In the genomic region with DNA sequence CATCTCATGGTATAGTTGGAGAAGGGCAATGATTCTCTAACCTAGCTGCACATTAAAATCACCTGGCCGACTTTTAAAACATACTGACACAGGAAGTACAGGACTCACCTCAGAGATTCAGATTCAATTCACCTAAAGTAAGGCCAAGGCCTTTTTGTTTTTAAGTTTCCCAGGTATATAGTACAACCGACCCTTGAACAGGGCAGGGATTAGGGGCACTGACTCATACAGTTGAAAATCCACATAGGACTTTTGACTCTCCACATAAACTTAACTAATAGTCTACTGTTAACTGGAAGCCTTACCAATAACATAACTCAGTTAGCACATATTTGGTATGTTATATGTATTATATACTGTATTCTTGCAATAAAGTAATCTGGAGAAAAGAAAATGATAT, we compare ENCODE assay signal across 22 cellular contexts.
DNase-seq lines count a peak whose midpoint lies in the region; ATAC-seq, FAIRE-seq and TF ChIP-seq lines count a peak whose summit lies in the region.
"Had no signal": no experiment of that assay in that cellular context is flagged by ENCODE, and none has a peak within 500 bp of the region (broad histone marks: within the 10 kb centered on the region; RNA-seq: fewer than 3 reads in every experiment).

No MANE protein-coding gene starts in this region.

- DNase-seq in A549 (ENCODE audit: low read depth in 1 of 2, low spot score in 1 of 2) (no peak), LoVo (ENCODE audit: low spot score) (peak; percentile 7), colonic mucosa (no peak), mucosa of descending colon (no peak), natural killer cell (no peak), A172 (ENCODE audit: low spot score) (no peak), amniotic stem cell (lab: John Stamatoyannopoulos, UW) (no peak)
- no peak for DNase-seq in CD8-positive, alpha-beta memory T cell
- DNase-seq: 8988T; BE2C; CD4-positive, alpha-beta T cell; COR-L47; DMS153; DND-41; GOT3; HFFc6 had no signal

- peaks cover 5% of the 10 kb centered on the region; the same call in 1 of the 3 replicates for H3K9me3 ChIP-seq in A549
- no peaks in the 10 kb centered on the region for H3K9me3 ChIP-seq in colonic mucosa
- no peaks in the 10 kb centered on the region for H3K9me3 ChIP-seq in mucosa of descending colon
- H3K9me3 ChIP-seq in CD8-positive, alpha-beta memory T cell (ENCODE audit: low read length), result no peaks in the 10 kb centered on the region
- H3K9me3 ChIP-seq: BE2C; BLaER1 treated with 17β-estradiol and CSF1 and Interleukin-3, amounts not matched to agents 10 nM and 100 nM; HAP-1 had no signal

- no peaks in the 10 kb centered on the region for H3K4me1 Mint-ChIP-seq in CD8-positive, alpha-beta memory T cell
- H3K4me1 Mint-ChIP-seq in natural killer cell, result no peaks in the 10 kb centered on the region
- H3K4me1 Mint-ChIP-seq: CD14-positive monocyte had no signal

- no peak overlapping the region for H3K9ac ChIP-seq in colonic mucosa (ENCODE audit: low read depth in 2 of 2, low read length in 2 of 2)
- H3K9ac ChIP-seq: BLaER1 treated with 17β-estradiol and CSF1 and Interleukin-3, amounts not matched to agents 10 nM and 100 nM had no signal

- POLR2A ChIA-PET in A549 (lab: Yijun Ruan, JAX), result no interaction called here
- POLR2A ChIA-PET in CD8-positive, alpha-beta memory T cell (lab: Charles Lee), result no interaction called here

- TF ChIP-seq EP300 in A549 (IDR thresholded peaks at IDR 0.05), result no peak

- TF ChIP-seq CTCF in A549 (IDR thresholded peaks at IDR 0.05) (no peak), colonic mucosa (IDR thresholded peaks at IDR 0.05) (no peak), mucosa of descending colon (IDR thresholded peaks at IDR 0.05) (no peak), natural killer cell (IDR thresholded peaks at IDR 0.05) (no peak)

- CTCF ChIA-PET in A549 (lab: Yijun Ruan, JAX), result interaction anchor here (0.6 kb wide), 2 partner anchors 78 to 91 kb away, joined by 3 read pairs; no protein-coding TSS in a partner anchor
- CTCF ChIA-PET in CD8-positive, alpha-beta memory T cell (lab: Charles Lee), result no interaction called here

- ATAC-seq in A549 (no peak), mucosa of descending colon (peak; percentile 70), natural killer cell (no peak)

- peak overlapping the region; percentile 50 for H3K4me2 ChIP-seq in A549
- H3K4me2 ChIP-seq: BLaER1 treated with 17β-estradiol and CSF1 and Interleukin-3, amounts not matched to agents 10 nM and 100 nM had no signal

- no peak for FAIRE-seq in A549 (lab: Jason Lieb, UNC)
- FAIRE-seq: G401.6, GM12892, H54 had no signal

- H3K27me3 ChIP-seq in colonic mucosa, result no peaks in the 10 kb centered on the region
- no peaks in the 10 kb centered on the region for H3K27me3 ChIP-seq in CD8-positive, alpha-beta memory T cell (ENCODE audit: insufficient read depth, low read length, poor library complexity, severe bottlenecking)
- H3K27me3 ChIP-seq: BE2C; BLaER1 treated with 17β-estradiol and CSF1 and Interleukin-3, amounts not matched to agents 10 nM and 100 nM had no signal

- H3K4me3 Mint-ChIP-seq in CD8-positive, alpha-beta memory T cell, result no peak overlapping the region
- no peak overlapping the region for H3K4me3 Mint-ChIP-seq in natural killer cell
- H3K4me3 Mint-ChIP-seq: CD14-positive monocyte; CD4-positive, alpha-beta T cell; HFFc6 had no signal

- H3K27ac ChIP-seq in A549, result peak overlapping the region; percentile 32 to 57; a peak in 4 of 6 replicates
- peak overlapping the region; percentile 2 for H3K27ac ChIP-seq in colonic mucosa
- no peak overlapping the region for H3K27ac ChIP-seq in CD8-positive, alpha-beta memory T cell (ENCODE audit: low read depth, low read length)
- H3K27ac ChIP-seq: BLaER1 treated with 17β-estradiol and CSF1 and Interleukin-3, amounts not matched to agents 10 nM and 100 nM had no signal

- no peak overlapping the region for H3K4me3 ChIP-seq in A549
- no peak overlapping the region for H3K4me3 ChIP-seq in colonic mucosa
- H3K4me3 ChIP-seq in mucosa of descending colon, result no peak overlapping the region
- no peak overlapping the region for H3K4me3 ChIP-seq in CD8-positive, alpha-beta memory T cell (ENCODE audit: low read length)
- H3K4me3 ChIP-seq: BLaER1 treated with 17β-estradiol and CSF1 and Interleukin-3, amounts not matched to agents 10 nM and 100 nM; HAP-1 had no signal

- no peaks in the 10 kb centered on the region for H3K36me3 ChIP-seq in colonic mucosa
- no peaks in the 10 kb centered on the region for H3K36me3 ChIP-seq in mucosa of descending colon (ENCODE audit: low read depth)
- H3K36me3 ChIP-seq in CD8-positive, alpha-beta memory T cell (ENCODE audit: insufficient read depth, low read length), result no peaks in the 10 kb centered on the region
- H3K36me3 ChIP-seq: BE2C; BLaER1 treated with 17β-estradiol and CSF1 and Interleukin-3, amounts not matched to agents 10 nM and 100 nM; HAP-1 had no signal

- 37% methylated on average over 2 of the region's 2 CpGs for WGBS in A549 (ENCODE audit: missing lambda C conversion rate)

- no peak for TF ChIP-seq RAD21 in A549 (conservative IDR thresholded peaks at IDR 0.05 in 1 of 2, IDR thresholded peaks at IDR 0.05 in 1 of 2)

- H3K4me1 ChIP-seq in A549 (peaks cover 33% of the 10 kb centered on the region; the same call in 2 of the 3 replicates), colonic mucosa (no peaks in the 10 kb centered on the region), mucosa of descending colon (ENCODE audit: low read depth) (no peaks in the 10 kb centered on the region)
- H3K4me1 ChIP-seq in CD8-positive, alpha-beta memory T cell (ENCODE audit: insufficient read depth, low read length), result no peaks in the 10 kb centered on the region
- H3K4me1 ChIP-seq: BE2C; BLaER1 treated with 17β-estradiol and CSF1 and Interleukin-3, amounts not matched to agents 10 nM and 100 nM; HAP-1 had no signal

- intact Hi-C loops in colonic mucosa (cut with DNase I) (no loop called here), mucosa of descending colon (cut with DNase I, micrococcal nuclease) (no loop called here), natural killer cell (cut with micrococcal nuclease) (no loop called here)

- no peak for TF ChIP-seq POLR2A in A549 (IDR thresholded peaks at IDR 0.05; ENCODE audit: low read length)

- peaks cover 7 to 44% of the 10 kb centered on the region in 2 donors for H3K27me3 Mint-ChIP-seq in CD8-positive, alpha-beta memory T cell
- peaks cover 0 to 6% of the 10 kb centered on the region in 2 donors for H3K27me3 Mint-ChIP-seq in natural killer cell (ENCODE audit: low read depth in 2 of 2)

- H3K36me3 Mint-ChIP-seq in CD8-positive, alpha-beta memory T cell, result no peaks in the 10 kb centered on the region
- H3K36me3 Mint-ChIP-seq in natural killer cell, result no peaks in the 10 kb centered on the region
- H3K36me3 Mint-ChIP-seq: CD14-positive monocyte had no signal

- no peak overlapping the region for H3K27ac Mint-ChIP-seq in CD8-positive, alpha-beta memory T cell
- H3K27ac Mint-ChIP-seq in natural killer cell, result no peak overlapping the region
- H3K27ac Mint-ChIP-seq: CD14-positive monocyte; CD4-positive, alpha-beta T cell; HFFc6 had no signal

- H3K9me3 Mint-ChIP-seq in CD8-positive, alpha-beta memory T cell, result no peaks in the 10 kb centered on the region
- no peaks in the 10 kb centered on the region for H3K9me3 Mint-ChIP-seq in natural killer cell
- H3K9me3 Mint-ChIP-seq: CD4-positive, alpha-beta T cell; HFFc6 had no signal

TF ChIP-seq in A549, 52 proteins besides CTCF, POLR2A, EP300 and RAD21:
- TF ChIP-seq CHD2 (IDR thresholded peaks at IDR 0.05; ENCODE audit: low read length, partially characterized antibody), result no peak
- no peak for TF ChIP-seq HDAC2 (IDR thresholded peaks at IDR 0.05)
- TF ChIP-seq PHF8 (IDR thresholded peaks at IDR 0.05; ENCODE audit: borderline replicate concordance, low read depth), result no peak
- TF ChIP-seq HOXB13 (CRISPR knock-in tag; IDR thresholded peaks at IDR 0.05; ENCODE audit: low read depth), result no peak
- TF ChIP-seq, protein P1, sequence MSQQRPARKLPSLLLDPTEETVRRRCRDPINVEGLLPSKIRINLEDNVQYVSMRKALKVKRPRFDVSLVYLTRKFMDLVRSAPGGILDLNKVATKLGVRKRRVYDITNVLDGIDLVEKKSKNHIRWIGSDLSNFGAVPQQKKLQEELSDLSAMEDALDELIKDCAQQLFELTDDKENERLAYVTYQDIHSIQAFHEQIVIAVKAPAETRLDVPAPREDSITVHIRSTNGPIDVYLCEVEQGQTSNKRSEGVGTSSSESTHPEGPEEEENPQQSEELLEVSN (IDR thresholded peaks at IDR 0.05; ENCODE audit: borderline replicate concordance, low read depth), result no peak
- TF ChIP-seq FOXS1 (CRISPR knock-in tag; IDR thresholded peaks at IDR 0.05), result no peak
- no peak for TF ChIP-seq MAX (IDR thresholded peaks at IDR 0.05)
